In genomic region chr17:48356866-48357265, GRCh38 we compare ENCODE assay signal across 5 cellular contexts.
"Had no signal": no experiment of that assay in that cellular context is flagged by ENCODE, and none has a peak within 500 bp of the region (broad histone marks: within the 10 kb centered on the region; RNA-seq: fewer than 3 reads in every experiment).

No MANE protein-coding gene starts in this region.

- ATAC-seq: GM23338, HCT116 had no signal

- H2AFZ ChIP-seq: GM23338 had no signal

- H3K4me3 Mint-ChIP-seq: GM23338, H9 had no signal

- DNase-seq: H9, IMR-90, KBM-7 had no signal

- H3K9me3 Mint-ChIP-seq: GM23338, H9 had no signal

- H3K4me2 ChIP-seq: GM23338 had no signal

- H3K4me3 ChIP-seq: GM23338 had no signal

- H3K27ac Mint-ChIP-seq: GM23338, H9 had no signal

- H3K4me1 Mint-ChIP-seq: GM23338, H9 had no signal
